In the genomic region with DNA sequence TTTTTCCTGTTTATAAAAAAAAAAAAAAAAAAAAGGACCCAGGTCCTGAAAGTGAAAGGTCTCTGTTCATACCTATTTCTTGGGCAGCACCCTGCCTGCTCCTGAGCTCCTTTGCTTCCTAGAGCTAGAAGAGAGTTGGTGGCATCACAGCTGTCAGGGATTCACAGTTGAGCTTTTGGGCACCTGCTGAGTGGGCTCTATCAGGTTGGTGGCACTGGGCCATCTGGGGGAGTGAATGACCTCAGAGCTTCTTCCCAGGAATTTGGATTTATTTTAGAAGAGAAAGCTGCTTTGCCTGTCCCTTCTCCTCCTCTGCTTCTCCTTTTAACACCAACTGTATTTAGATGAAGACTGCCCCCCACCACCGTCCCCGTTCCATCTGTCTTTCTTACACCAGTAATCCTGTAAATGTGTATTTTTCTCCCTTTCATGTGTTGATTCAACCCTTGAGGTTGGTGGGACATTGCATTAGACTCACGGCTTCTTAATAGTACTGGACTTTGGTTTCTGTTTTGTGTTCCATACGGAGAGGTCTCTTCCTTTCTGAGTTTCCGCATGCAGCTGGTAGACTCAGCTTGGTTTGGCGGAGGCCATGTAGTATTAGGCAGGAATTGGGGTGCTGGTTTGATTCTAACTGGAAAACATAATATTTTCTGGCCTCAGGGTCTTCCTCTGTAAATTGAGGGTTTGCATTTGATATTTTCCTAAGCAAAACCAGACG, we compare ENCODE assay signal across 8 cellular contexts. TPM values are rescaled to one million over a fixed set of nuclear protein-coding genes. Genes with fewer than 3 reads are reported as not detected.
DNase-seq lines count a peak whose midpoint lies in the region; ATAC-seq, FAIRE-seq and TF ChIP-seq lines count a peak whose summit lies in the region.

No MANE protein-coding gene starts in this region.

- peaks cover 91% of the 10 kb centered on the region for H3K4me1 Mint-ChIP-seq in stimulated activated naive CD8-positive, alpha-beta T cell treated with anti-CD3 and anti-CD28 coated beads, Interleukin-15, Interleukin-2, amounts not matched to agents 100 ng/mL and 50 ng/mL, for 24 hours (ENCODE audit: low read depth)
- peaks cover 15% of the 10 kb centered on the region for H3K4me1 Mint-ChIP-seq in glutamatergic neuron (ENCODE audit: low read depth, unreplicated experiment)

- no peaks in the 10 kb centered on the region for H3K9me3 Mint-ChIP-seq in stimulated activated naive CD8-positive, alpha-beta T cell treated with anti-CD3 and anti-CD28 coated beads, Interleukin-15, Interleukin-2, amounts not matched to agents 100 ng/mL and 50 ng/mL, for 24 hours
- H3K9me3 Mint-ChIP-seq in glutamatergic neuron (ENCODE audit: unreplicated experiment) = peaks cover 4% of the 10 kb centered on the region

- H4K20me1 ChIP-seq in OCI-LY3 (ENCODE audit: insufficient read depth, low read length) = peaks cover 84% of the 10 kb centered on the region

- intact Hi-C loops in psoas muscle (cut with DNase I) = loop anchor here (2.0 to 10.0 kb wide), 4 partner anchors 128 to 362 kb away; no protein-coding TSS in a partner anchor

- H3K36me3 Mint-ChIP-seq in stimulated activated naive CD8-positive, alpha-beta T cell treated with anti-CD3 and anti-CD28 coated beads, Interleukin-15, Interleukin-2, amounts not matched to agents 100 ng/mL and 50 ng/mL, for 24 hours (ENCODE audit: low read depth) = no peaks in the 10 kb centered on the region
- H3K36me3 Mint-ChIP-seq in glutamatergic neuron (ENCODE audit: unreplicated experiment) = no peaks in the 10 kb centered on the region

- no peak for DNase-seq in stimulated activated naive CD8-positive, alpha-beta T cell treated with anti-CD3 and anti-CD28 coated beads, Interleukin-15, Interleukin-2, amounts not matched to agents 100 U/mL and 50 U/mL, for 24 hours
- no peak for DNase-seq in glutamatergic neuron
- DNase-seq in NCI-H510A treated with DMSO at 0.1 percent for 48 hours (lab: John Stamatoyannopoulos, UW) = no peak
- DNase-seq in stimulated activated CD4-positive, alpha-beta T cell treated with anti-CD3 and anti-CD28 coated beads, Interleukin-1b, Interleukin-23, amount 100 ng/mL, for 48 hours = no peak
- DNase-seq in psoas muscle = no peak
- DNase-seq in frontal cortex (ENCODE audit: low spot score in 2 of 2) = no peak

- ATAC-seq in stimulated activated naive CD8-positive, alpha-beta T cell treated with anti-CD3 and anti-CD28 coated beads, Interleukin-15, Interleukin-2, amounts not matched to agents 100 U/mL and 50 U/mL, for 24 hours = no peak
- no peak for ATAC-seq in psoas muscle

- H3K9me3 ChIP-seq in OCI-LY3 (ENCODE audit: insufficient read depth, low read length) = no peaks in the 10 kb centered on the region
- no peaks in the 10 kb centered on the region for H3K9me3 ChIP-seq in psoas muscle

- peak overlapping the region; percentile 36 for H3K27ac Mint-ChIP-seq in stimulated activated naive CD8-positive, alpha-beta T cell treated with anti-CD3 and anti-CD28 coated beads, Interleukin-15, Interleukin-2, amounts not matched to agents 100 ng/mL and 50 ng/mL, for 24 hours
- peak overlapping the region; percentile 14 for H3K27ac Mint-ChIP-seq in glutamatergic neuron (ENCODE audit: unreplicated experiment)

- no peaks in the 10 kb centered on the region for H3K79me2 ChIP-seq in OCI-LY3 (ENCODE audit: low read length)

- H3K4me3 ChIP-seq in OCI-LY3 (ENCODE audit: low read length) = peak overlapping the region; percentile 5; the same call in 1 of the 2 replicates
- H3K4me3 ChIP-seq in psoas muscle = no peak overlapping the region

- H3K36me3 ChIP-seq in OCI-LY3 (replicated peaks; ENCODE audit: low read depth, low read length) = no peaks in the 10 kb centered on the region
- no peaks in the 10 kb centered on the region for H3K36me3 ChIP-seq in psoas muscle (ENCODE audit: insufficient read depth in 1 of 2, low read depth in 1 of 2)

- TF ChIP-seq CTCF in OCI-LY3 (IDR thresholded peaks at IDR 0.05; ENCODE audit: low read depth, low read length) = no peak
- TF ChIP-seq CTCF in glutamatergic neuron (IDR thresholded peaks at IDR 0.05; ENCODE audit: partially characterized antibody, unreplicated experiment) = no peak
- no peak for TF ChIP-seq CTCF in psoas muscle (IDR thresholded peaks at IDR 0.05)

- H3K9ac ChIP-seq in OCI-LY3 (ENCODE audit: low read length) = no peak overlapping the region

- H3K4me2 ChIP-seq in OCI-LY3 (ENCODE audit: low read length) = peak overlapping the region; percentile 47

- no peaks in the 10 kb centered on the region for H3K27me3 Mint-ChIP-seq in stimulated activated naive CD8-positive, alpha-beta T cell treated with anti-CD3 and anti-CD28 coated beads, Interleukin-15, Interleukin-2, amounts not matched to agents 100 ng/mL and 50 ng/mL, for 24 hours
- H3K27me3 Mint-ChIP-seq in glutamatergic neuron (ENCODE audit: unreplicated experiment) = no peaks in the 10 kb centered on the region

- peaks cover 71% of the 10 kb centered on the region for H3K4me1 ChIP-seq in OCI-LY3 (ENCODE audit: low read length)
- no peaks in the 10 kb centered on the region for H3K4me1 ChIP-seq in psoas muscle

- H3K27me3 ChIP-seq in OCI-LY3 (ENCODE audit: low read depth, low read length) = peaks cover 59% of the 10 kb centered on the region
- H3K27me3 ChIP-seq in psoas muscle (ENCODE audit: insufficient read depth in 3 of 3, low read length in 2 of 3) = peaks cover 0 to 3% (median 0%) of the 10 kb centered on the region in 3 donors

- H3K4me3 Mint-ChIP-seq in stimulated activated naive CD8-positive, alpha-beta T cell treated with anti-CD3 and anti-CD28 coated beads, Interleukin-15, Interleukin-2, amounts not matched to agents 100 ng/mL and 50 ng/mL, for 24 hours = peak overlapping the region; percentile 24
- H3K4me3 Mint-ChIP-seq in glutamatergic neuron (ENCODE audit: unreplicated experiment) = no peak overlapping the region

- H3K27ac ChIP-seq in OCI-LY3 (ENCODE audit: low read length) = no peak overlapping the region
- H3K27ac ChIP-seq in psoas muscle = no peak overlapping the region

- 72 to 80% (median 77%) methylated on average over 7 of the region's 7 CpGs for WGBS in psoas muscle, 3 donors

- H2AFZ ChIP-seq in OCI-LY3 (ENCODE audit: low read depth, low read length) = no peak overlapping the region

- no peak for FAIRE-seq in frontal cortex (lab: Jason Lieb, UNC)

RNA-seq across cellular contexts. Expression of a gene that starts 7.6 kb away (rescaled TPM):
- total RNA-seq in glutamatergic neuron (ENCODE audit: unreplicated experiment) (58.8 TPM), psoas muscle (1 to 10 TPM; 2.1 to 7.0 (median 5.2) TPM), frontal cortex (60.3 TPM)
- 1 to 10 TPM; 1.1 to 1.6 (median 1.1) TPM for polyA plus RNA-seq in psoas muscle
